Comparison of ENCODE assay signal across 12 cellular contexts in the genomic region with DNA sequence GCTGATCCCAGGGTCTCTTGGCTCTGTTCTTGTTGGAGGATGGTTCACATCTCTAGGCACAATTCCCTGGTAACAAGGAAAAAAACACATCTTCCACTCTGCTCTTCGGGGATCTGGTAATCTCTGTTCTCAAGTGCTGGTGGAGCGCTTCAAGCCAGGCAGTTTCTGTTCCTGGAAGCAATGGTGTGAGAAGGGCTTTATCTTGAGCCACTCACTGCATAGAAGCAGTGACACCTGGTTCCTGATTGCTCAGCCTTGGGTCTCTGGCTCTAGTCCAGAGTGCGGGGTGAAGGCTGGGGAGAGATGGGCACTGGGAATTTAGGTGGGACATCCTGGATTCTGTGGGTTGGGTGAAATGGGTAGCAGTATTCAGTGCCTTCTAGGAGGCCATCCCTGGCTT. TPM values are rescaled to one million over a fixed set of nuclear protein-coding genes. Genes with fewer than 3 reads are reported as not detected.
DNase-seq lines count a peak whose midpoint lies in the region; ATAC-seq and TF ChIP-seq lines count a peak whose summit lies in the region.
"Had no signal": no experiment of that assay in that cellular context is flagged by ENCODE, and none has a peak within 500 bp of the region (broad histone marks: within the 10 kb centered on the region; RNA-seq: fewer than 3 reads in every experiment).

No MANE protein-coding gene starts in this region.

- no peaks in the 10 kb centered on the region for H3K27me3 ChIP-seq in thoracic aorta (replicated peaks; ENCODE audit: insufficient read depth)
- H3K27me3 ChIP-seq: brain microvascular endothelial cell had no signal

- DNase-seq in activated T-cell treated with anti-CD3 and anti-CD28 coated beads, Interleukin-2, amount 50 U/mL, for 24 hours, result no peak
- DNase-seq in activated T-cell treated with anti-CD3 and anti-CD28 coated beads, Interleukin-2, amount 50 U/mL, for 4 hours, result no peak
- DNase-seq in thoracic aorta (ENCODE audit: low spot score) (no peak), NCI-H774 (lab: John Stamatoyannopoulos, UW) (no peak), Kasumi-1 (lab: John Stamatoyannopoulos, UW) (no peak)
- DNase-seq: brain microvascular endothelial cell; naive thymus-derived CD8-positive, alpha-beta T cell; NCI-H1092 treated with DMSO at 0.1 percent for 48 hours; SHP77 had no signal

- H3K4me3 ChIP-seq in thoracic aorta, result no peak overlapping the region

- H3K36me3 ChIP-seq in thoracic aorta, result no peaks in the 10 kb centered on the region
- H3K36me3 ChIP-seq: brain microvascular endothelial cell had no signal

- no peak overlapping the region for H3K4me3 Mint-ChIP-seq in activated T-cell treated with anti-CD3 and anti-CD28 coated beads, Interleukin-2, amount 50 U/mL, for 24 hours
- H3K4me3 Mint-ChIP-seq in activated T-cell treated with anti-CD3 and anti-CD28 coated beads, Interleukin-2, amount 50 U/mL, for 4 hours, result no peak overlapping the region

- H3K9me3 ChIP-seq in thoracic aorta, result no peaks in the 10 kb centered on the region

- peaks cover 38% of the 10 kb centered on the region for H3K4me1 Mint-ChIP-seq in activated T-cell treated with anti-CD3 and anti-CD28 coated beads, Interleukin-2, amount 50 U/mL, for 24 hours (ENCODE audit: low read depth)
- peaks cover 18% of the 10 kb centered on the region for H3K4me1 Mint-ChIP-seq in activated T-cell treated with anti-CD3 and anti-CD28 coated beads, Interleukin-2, amount 50 U/mL, for 4 hours (ENCODE audit: low read depth)

- H3K27ac Mint-ChIP-seq in activated T-cell treated with anti-CD3 and anti-CD28 coated beads, Interleukin-2, amount 50 U/mL, for 24 hours, result peak overlapping the region; percentile 22

- no peaks in the 10 kb centered on the region for H3K27me3 Mint-ChIP-seq in activated T-cell treated with anti-CD3 and anti-CD28 coated beads, Interleukin-2, amount 50 U/mL, for 24 hours
- H3K27me3 Mint-ChIP-seq in activated T-cell treated with anti-CD3 and anti-CD28 coated beads, Interleukin-2, amount 50 U/mL, for 4 hours (ENCODE audit: low read depth), result no peaks in the 10 kb centered on the region
- H3K27me3 Mint-ChIP-seq: naive thymus-derived CD8-positive, alpha-beta T cell had no signal

- peaks cover 30% of the 10 kb centered on the region for H3K36me3 Mint-ChIP-seq in activated T-cell treated with anti-CD3 and anti-CD28 coated beads, Interleukin-2, amount 50 U/mL, for 24 hours (ENCODE audit: low read depth)
- peaks cover 5% of the 10 kb centered on the region for H3K36me3 Mint-ChIP-seq in activated T-cell treated with anti-CD3 and anti-CD28 coated beads, Interleukin-2, amount 50 U/mL, for 4 hours (ENCODE audit: insufficient read depth)

- no peaks in the 10 kb centered on the region for H3K9me3 Mint-ChIP-seq in activated T-cell treated with anti-CD3 and anti-CD28 coated beads, Interleukin-2, amount 50 U/mL, for 24 hours
- H3K9me3 Mint-ChIP-seq in activated T-cell treated with anti-CD3 and anti-CD28 coated beads, Interleukin-2, amount 50 U/mL, for 4 hours, result no peaks in the 10 kb centered on the region
- H3K9me3 Mint-ChIP-seq: naive thymus-derived CD8-positive, alpha-beta T cell had no signal

- peaks cover 38 to 95% of the 10 kb centered on the region in 2 donors for H3K4me1 ChIP-seq in thoracic aorta (ENCODE audit: control insufficient read depth in 1 of 2, low read depth in 2 of 2)

- H3K27ac ChIP-seq in cingulate gyrus (ENCODE audit: low read depth, low read length) (peak overlapping the region; percentile 67), thoracic aorta (peak overlapping the region; percentile 81 to 89)
- H3K27ac ChIP-seq: brain microvascular endothelial cell had no signal

- ATAC-seq in activated T-cell treated with anti-CD3 and anti-CD28 coated beads, Interleukin-2, amount 50 U/mL, for 4 hours, result no peak
- ATAC-seq in HG02938 (IDR thresholded peaks at IDR 0.05; ENCODE audit: unreplicated experiment) (peak; percentile 77), thoracic aorta (ENCODE audit: insufficient number of reproducible peaks, low FRiP score, low read depth) (no peak), HG03097 (IDR thresholded peaks at IDR 0.05; ENCODE audit: low FRiP score, unreplicated experiment) (no peak)
- ATAC-seq: naive thymus-derived CD8-positive, alpha-beta T cell had no signal

- no peak for TF ChIP-seq CTCF in thoracic aorta (IDR thresholded peaks at IDR 0.05)

RNA-seq across cellular contexts. Expression of gene AKAP1, which starts 14.1 kb away (rescaled TPM):
- 10 to 100 TPM; 59.6 to 64.3 (median 60.2) TPM for total RNA-seq in activated T-cell treated with anti-CD3 and anti-CD28 coated beads, Interleukin-2, amount 50 U/mL, for 4 hours
- 100 to 1,000 TPM in 1 of 2 donors, 10 to 100 TPM in 1; 96.9 to 132 TPM for total RNA-seq in thoracic aorta
